8 cellular contexts compared by ENCODE assay signal in the genomic region with DNA sequence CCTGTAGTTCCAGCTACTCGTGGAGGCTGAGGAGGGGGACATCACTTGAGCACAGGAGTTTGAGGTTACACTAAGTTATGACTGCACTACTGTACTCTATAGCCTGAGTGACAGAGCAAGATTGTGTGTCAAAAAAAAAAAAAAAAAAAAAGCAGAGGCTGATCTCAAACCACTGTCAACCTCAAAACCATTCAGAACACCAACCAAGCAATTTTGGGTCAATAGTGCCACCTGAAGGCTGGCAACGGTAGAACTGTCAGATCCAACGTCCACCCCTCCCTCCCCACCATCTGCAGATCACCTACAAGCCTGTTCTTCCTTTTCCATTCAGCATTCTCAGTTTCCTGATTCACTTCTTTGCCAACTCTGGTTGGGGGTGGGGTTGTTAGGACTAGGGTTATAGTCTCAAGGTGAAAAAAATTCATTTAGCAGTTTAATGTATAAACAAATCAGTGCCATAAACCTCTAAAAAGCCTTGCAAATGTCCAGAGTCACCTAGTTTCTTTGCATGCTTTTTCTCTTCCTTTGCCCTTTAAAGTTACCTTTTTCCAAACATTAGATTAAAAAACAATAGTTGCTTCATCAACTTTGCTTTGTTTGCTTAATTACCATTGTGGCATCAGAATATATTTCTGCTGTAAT. TPM values are rescaled to one million over a fixed set of nuclear protein-coding genes. Genes with fewer than 3 reads are reported as not detected.
DNase-seq lines count a peak whose midpoint lies in the region; ATAC-seq, FAIRE-seq and TF ChIP-seq lines count a peak whose summit lies in the region.

No MANE protein-coding gene starts in this region.

- no peaks in the 10 kb centered on the region for H3K36me3 ChIP-seq in PC-9 (ENCODE audit: low read depth)
- H3K36me3 ChIP-seq in pancreas, result peaks cover 6 to 10% (median 7%) of the 10 kb centered on the region in 3 donors
- H3K36me3 ChIP-seq in upper lobe of left lung, result peaks cover 0 to 26% (median 9%) of the 10 kb centered on the region in 4 donors

- peaks cover 16% of the 10 kb centered on the region for H3K4me1 ChIP-seq in PC-9 (replicated peaks; ENCODE audit: insufficient read depth)
- H3K4me1 ChIP-seq in pancreas, result peaks cover 0 to 12% (median 3%) of the 10 kb centered on the region in 3 donors
- peaks cover 11 to 15% (median 13%) of the 10 kb centered on the region in 4 donors for H3K4me1 ChIP-seq in upper lobe of left lung

- H3K27ac ChIP-seq in PC-9 (no peak overlapping the region), pancreas (no peak overlapping the region), upper lobe of left lung (no peak overlapping the region)

- H3K9me3 ChIP-seq in PC-9 (ENCODE audit: insufficient read depth, low read depth) (no peaks in the 10 kb centered on the region), pancreas (no peaks in the 10 kb centered on the region), upper lobe of left lung (no peaks in the 10 kb centered on the region)

- intact Hi-C loops in PC-9 (cut with micrococcal nuclease; ENCODE audit: unreplicated experiment) (loop anchor here (1.0 to 10.0 kb wide), 6 partner anchors 201 to 607 kb away; a partner anchor contains a TSS), pancreas (cut with DNase I) (loop anchor here in 2 of 3 donors (5.0 kb wide), 1 partner anchor 200 kb away; no protein-coding TSS in a partner anchor)

- 21 to 26% methylated on average over 3 of the region's 3 CpGs for WGBS in pancreas, 2 donors
- WGBS in upper lobe of left lung, 2 donors, result 23 to 28% methylated on average over 3 of the region's 3 CpGs

- ATAC-seq in GM18867 (IDR thresholded peaks at IDR 0.05; ENCODE audit: unreplicated experiment) (peak; percentile 37), pancreas (peak; percentile 47 to 69 (median 60)), upper lobe of left lung (ENCODE audit: low FRiP score in 2 of 2) (peak; percentile 36 to 40)

- peak; percentile 80 for DNase-seq in Ammon's horn (ENCODE audit: low spot score)
- peak in 68 of 76 experiments; percentile 2 to 77 (median 43) for DNase-seq in HUDEP-2 (lab: John Stamatoyannopoulos, UW; ENCODE audit: unreplicated experiment in 76 of 76)
- peak; percentile 70 to 79 for DNase-seq in PC-9
- peak; percentile 80 to 84 for DNase-seq in activated T-cell treated with anti-CD3 and anti-CD28 coated beads, Interleukin-2, amount 50 U/mL, for 48 hours
- peak; percentile 69 for DNase-seq in fibroblast of mammary gland (ENCODE audit: low read depth)
- peak in 4 of 6 donors; percentile 47 to 72 (median 52) for DNase-seq in pancreas
- DNase-seq in upper lobe of left lung, result peak in 1 of 2 donors; percentile 56

- no peaks in the 10 kb centered on the region; the same call in 1 of the 2 replicates for H3F3A ChIP-seq in PC-9 (ENCODE audit: insufficient read depth, low read depth)

- CTCF ChIA-PET in PC-9 (lab: Charles Lee), result interaction anchor here (1.6 kb wide), 1 partner anchor 201 kb away, joined by 11 read pairs; no protein-coding TSS in a partner anchor

- TF ChIP-seq POLR2A in upper lobe of left lung (IDR thresholded peaks at IDR 0.05), result no peak

- H3K4me3 ChIP-seq in PC-9 (no peak overlapping the region), fibroblast of mammary gland (ENCODE audit: control insufficient read depth, low read depth, low read length) (no peak overlapping the region), pancreas (no peak overlapping the region), upper lobe of left lung (no peak overlapping the region)

- peaks cover 32% of the 10 kb centered on the region for H3K79me2 ChIP-seq in PC-9 (ENCODE audit: low read depth)

- FAIRE-seq in pancreas (lab: Jason Lieb, UNC), result no peak

- no TSS peak for BruUV-seq in PC-9 (replicated peaks; lab: Mats Ljungman, UMichigan)

- H3K4me2 ChIP-seq in PC-9, result no peak overlapping the region

- no peaks in the 10 kb centered on the region for H3K9me2 ChIP-seq in PC-9 (ENCODE audit: insufficient read depth)

- peak; percentile 76 for TF ChIP-seq CTCF in PC-9 (conservative IDR thresholded peaks at IDR 0.05)
- TF ChIP-seq CTCF in fibroblast of mammary gland (conservative IDR thresholded peaks at IDR 0.05; ENCODE audit: control insufficient read depth, insufficient read depth, low read depth, low read length), result peak; percentile 63
- TF ChIP-seq CTCF in pancreas (IDR thresholded peaks at IDR 0.05), result peak in 2 of 4 donors; percentile 35 to 39
- peak in 5 of 6 experiments; percentile 38 to 58 (median 55) for TF ChIP-seq CTCF in upper lobe of left lung (IDR thresholded peaks at IDR 0.05)

- POLR2A ChIA-PET in PC-9 (lab: Charles Lee; ENCODE audit: unreplicated experiment), result no interaction called here

- H2AFZ ChIP-seq in PC-9, result no peak overlapping the region

- H3K27me3 ChIP-seq in PC-9 (ENCODE audit: insufficient read depth, low read depth) (peaks cover 9% of the 10 kb centered on the region; the same call in 1 of the 2 replicates), pancreas (no peaks in the 10 kb centered on the region), upper lobe of left lung (no peaks in the 10 kb centered on the region)

- no peaks in the 10 kb centered on the region for H4K20me1 ChIP-seq in PC-9 (ENCODE audit: insufficient read depth)

- no peak for TF ChIP-seq EP300 in upper lobe of left lung (IDR thresholded peaks at IDR 0.05)

RNA-seq across cellular contexts. Expression of a gene that starts 2.6 kb away (rescaled TPM):
- total RNA-seq in PC-9 (2021) (70.8 and 84.4 TPM in 2 replicates), pancreas (10 to 100 TPM; 19.6 to 36.5 (median 28.3) TPM), upper lobe of left lung (10 to 100 TPM in 5 of 6 donors, under 1 TPM in 1; under 0.01 to 32.7 (median 18.1) TPM)
- polyA plus RNA-seq in pancreas, result 10 to 100 TPM; 27.5 to 44.9 TPM
